ENCODE assay signal across 2 cellular contexts in the genomic region with DNA sequence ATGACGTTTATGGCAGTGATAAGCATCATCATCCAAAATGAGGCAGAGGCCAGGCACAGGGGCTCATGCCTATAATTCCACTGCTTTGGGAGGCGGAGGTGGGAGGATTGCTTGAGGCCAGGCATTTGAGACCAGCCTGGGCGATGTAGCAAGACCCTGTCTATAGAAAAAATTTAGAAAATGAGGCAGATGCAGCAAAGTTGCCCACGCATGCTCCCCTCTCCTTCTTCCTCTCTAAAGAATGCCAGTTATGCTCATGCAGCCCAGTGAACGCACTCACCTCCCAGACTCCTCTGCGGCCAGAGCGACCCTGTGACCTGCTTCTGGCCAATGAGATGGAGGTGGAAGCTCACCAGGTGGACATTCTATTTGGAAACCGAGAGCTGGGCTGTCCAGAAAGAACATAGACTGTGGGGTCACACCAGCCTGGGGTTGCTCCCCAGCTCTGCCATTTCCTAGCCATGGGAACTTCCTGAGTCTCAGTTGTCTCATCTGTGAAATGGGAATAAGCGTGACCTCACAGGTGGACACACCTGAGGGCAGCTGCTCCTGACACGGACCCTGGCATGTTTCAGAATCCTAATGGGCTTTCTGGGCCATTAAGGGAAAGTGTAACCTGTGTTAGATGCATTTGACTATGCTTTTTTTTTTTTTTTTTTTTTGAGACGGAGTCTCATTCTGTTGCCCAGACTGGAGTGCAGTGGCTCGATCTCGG.
TF ChIP-seq lines count a peak whose summit lies in the region.

No MANE protein-coding gene starts in this region.

TF ChIP-seq in HEK293T, 16 proteins besides CTCF, POLR2A, EP300 and RAD21 (continued from another document):
- TF ChIP-seq FOXM1 (IDR thresholded peaks at IDR 0.05; ENCODE audit: borderline replicate concordance) (no peak), ELF4 (IDR thresholded peaks at IDR 0.05) (no peak), SP1 (IDR thresholded peaks at IDR 0.05) (no peak)

TF ChIP-seq in WTC11, 78 proteins besides CTCF, POLR2A, EP300 and RAD21 (continued from another document):
- TF ChIP-seq, protein P1, sequence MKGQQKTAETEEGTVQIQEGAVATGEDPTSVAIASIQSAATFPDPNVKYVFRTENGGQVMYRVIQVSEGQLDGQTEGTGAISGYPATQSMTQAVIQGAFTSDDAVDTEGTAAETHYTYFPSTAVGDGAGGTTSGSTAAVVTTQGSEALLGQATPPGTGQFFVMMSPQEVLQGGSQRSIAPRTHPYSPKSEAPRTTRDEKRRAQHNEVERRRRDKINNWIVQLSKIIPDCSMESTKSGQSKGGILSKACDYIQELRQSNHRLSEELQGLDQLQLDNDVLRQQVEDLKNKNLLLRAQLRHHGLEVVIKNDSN (CRISPR knock-in tag; IDR thresholded peaks at IDR 0.05), result no peak
